ENCODE assay signal across 20 cellular contexts in genomic region chr1:35179864-35180263, GRCh38. TPM values are rescaled to one million over a fixed set of nuclear protein-coding genes. Genes with fewer than 3 reads are reported as not detected.
DNase-seq lines count a peak whose midpoint lies in the region; ATAC-seq, FAIRE-seq and TF ChIP-seq lines count a peak whose summit lies in the region.
"Had no signal": no experiment of that assay in that cellular context is flagged by ENCODE, and none has a peak within 500 bp of the region (broad histone marks: within the 10 kb centered on the region; RNA-seq: fewer than 3 reads in every experiment).

No MANE protein-coding gene starts in this region.

- no peak overlapping the region for H3K4me3 ChIP-seq in CD8-positive, alpha-beta T cell (ENCODE audit: low read depth, low read length)
- no peak overlapping the region for H3K4me3 ChIP-seq in HCT116 (replicated peaks in 1 of 2; ENCODE audit: low read depth in 1 of 2, low read length in 2 of 2)
- H3K4me3 ChIP-seq in GM12878 = no peak overlapping the region
- H3K4me3 ChIP-seq: breast epithelium, gastroesophageal sphincter, pancreas, SJSA1 had no signal

- H3K9me2 ChIP-seq in HCT116 (ENCODE audit: insufficient read depth) = no peaks in the 10 kb centered on the region

- TF ChIP-seq RAD21 in HCT116 (IDR thresholded peaks at IDR 0.05; ENCODE audit: low read depth) = no peak
- no peak for TF ChIP-seq RAD21 in GM12878 (IDR thresholded peaks at IDR 0.05; ENCODE audit: insufficient read depth, low read depth, low read length)

- intact Hi-C loops in CD8-positive, alpha-beta T cell (cut with DNase I, micrococcal nuclease) = loop anchor here in 1 of 2 experiments (10.0 kb wide), 1 partner anchor 975 kb away; the partner anchor contains the start of gene MAP7D1
- intact Hi-C loops in HCT116 (cut with micrococcal nuclease) = no loop called here
- intact Hi-C loops in GM12878 (cut with micrococcal nuclease; ENCODE audit: unreplicated experiment) = loop anchor here (10.0 kb wide), 2 partner anchors 195 to 325 kb away; partner anchors contain the start of genes SMIM12 and TMEM35B
- intact Hi-C loops in sciatic nerve (cut with DNase I) = no loop called here

- peaks cover 94% of the 10 kb centered on the region for H3K36me3 Mint-ChIP-seq in CD8-positive, alpha-beta T cell
- H3K36me3 Mint-ChIP-seq in naive thymus-derived CD8-positive, alpha-beta T cell = peaks cover 6 to 100% (median 39%) of the 10 kb centered on the region in 3 donors

- SMC1A ChIA-PET in GM12878 (lab: Charles Lee; ENCODE audit: uncharacterized antibody, unreplicated experiment) = interaction anchor here (1.3 to 1.4 kb wide), 2 partner anchors 9 to 10 kb away, joined by 3 read pairs; no protein-coding TSS in a partner anchor

- TF ChIP-seq CTCF in CD8-positive, alpha-beta T cell (IDR thresholded peaks at IDR 0.05) = no peak
- TF ChIP-seq CTCF in HCT116 (IDR thresholded peaks at IDR 0.05 in 2 of 3, conservative IDR thresholded peaks at IDR 0.05 in 1 of 3; ENCODE audit: borderline replicate concordance in 1 of 3, insufficient read depth in 1 of 3, low read depth in 2 of 3, low read length in 2 of 3) (no peak), GM12878 (IDR thresholded peaks at IDR 0.05 in 2 of 3, conservative IDR thresholded peaks at IDR 0.05 in 1 of 3; ENCODE audit: control insufficient read depth in 2 of 3, extremely low read depth in 1 of 3, insufficient read depth in 1 of 3, low read depth in 3 of 3, low read length in 3 of 3) (no peak), GM13976 (IDR thresholded peaks at IDR 0.05; ENCODE audit: borderline replicate concordance, control extremely low read depth, extremely low read depth, insufficient read depth, missing control alignments) (no peak)

- POLR2A ChIA-PET in CD8-positive, alpha-beta T cell (lab: Charles Lee) = interaction anchor here (0.6 to 2.4 kb wide), 3 partner anchors 11 to 167 kb away, joined by 3 to 12 read pairs (median 3); partner anchors contain the start of gene SFPQ
- POLR2A ChIA-PET in HCT116 (lab: Charles Lee) (no interaction called here), GM12878 (lab: Charles Lee) (interaction anchor here (0.7 kb wide), 2 partner anchors 8 to 22 kb away, joined by 3 read pairs; no protein-coding TSS in a partner anchor)
- POLR2A ChIA-PET in naive thymus-derived CD8-positive, alpha-beta T cell (lab: Charles Lee) = interaction anchor here (1.3 to 1.6 kb wide), 2 partner anchors 11 to 13 kb away, joined by 4 to 7 read pairs; partner anchors contain the start of gene SFPQ

- no peaks in the 10 kb centered on the region for H3K9me3 ChIP-seq in CD8-positive, alpha-beta T cell (ENCODE audit: low read length)
- H3K9me3 ChIP-seq in HCT116 (ENCODE audit: control insufficient read depth in 1 of 2, insufficient read depth in 1 of 2, low read depth in 1 of 2, low read length in 2 of 2) = no peaks in the 10 kb centered on the region
- no peaks in the 10 kb centered on the region for H3K9me3 ChIP-seq in GM12878 (replicated peaks; ENCODE audit: control insufficient read depth, insufficient read depth, low read length)
- H3K9me3 ChIP-seq: breast epithelium, gastroesophageal sphincter, pancreas, SJSA1 had no signal

- H3K4me3 Mint-ChIP-seq in CD8-positive, alpha-beta T cell = no peak overlapping the region
- H3K4me3 Mint-ChIP-seq in naive thymus-derived CD8-positive, alpha-beta T cell = peak overlapping the region in 6 of 10 donors; percentile 1 to 61 (median 50)
- H3K4me3 Mint-ChIP-seq: T-helper 2 cell treated with Interferon-gamma antibody and Interleukin-4, amounts not matched to agents 5 μg/mL and 100 μg/mL, for 36 hours had no signal

- peaks cover 77% of the 10 kb centered on the region for H3K36me3 ChIP-seq in CD8-positive, alpha-beta T cell (ENCODE audit: insufficient read depth, low read length)
- peaks cover 82 to 95% of the 10 kb centered on the region in 2 experiments for H3K36me3 ChIP-seq in HCT116 (ENCODE audit: control insufficient read depth in 1 of 2, insufficient read depth in 2 of 2, low read length in 2 of 2)
- peaks cover 13 to 72% of the 10 kb centered on the region in 2 experiments for H3K36me3 ChIP-seq in GM12878 (ENCODE audit: control insufficient read depth in 2 of 2, insufficient read depth in 2 of 2, low read length in 1 of 2)

- H3K79me2 ChIP-seq in HCT116 (ENCODE audit: insufficient read depth, low read length) (peaks cover 78% of the 10 kb centered on the region), GM12878 (ENCODE audit: control insufficient read depth, insufficient read depth, low read length) (peaks cover 43% of the 10 kb centered on the region)

- peak overlapping the region; percentile 43 for H3K27ac Mint-ChIP-seq in CD8-positive, alpha-beta T cell
- H3K27ac Mint-ChIP-seq in naive thymus-derived CD8-positive, alpha-beta T cell = peak overlapping the region in 8 of 10 donors; percentile 2 to 78 (median 43)
- H3K27ac Mint-ChIP-seq: T-helper 2 cell treated with Interferon-gamma antibody and Interleukin-4, amounts not matched to agents 5 μg/mL and 100 μg/mL, for 36 hours had no signal

- WGBS in GM12878 (ENCODE audit: insufficient coverage, insufficient replicate concordance, low lambda C conversion rate, missing lambda C conversion rate) = 50% methylated on average over 2 of the region's 2 CpGs

- H3K9ac ChIP-seq in HCT116 (ENCODE audit: low read length) (no peak overlapping the region), GM12878 (ENCODE audit: control insufficient read depth, insufficient read depth, low read length) (no peak overlapping the region)

- FAIRE-seq in GM12878 (lab: Jason Lieb, UNC) = no peak
- FAIRE-seq: D721Med, G401.6, pancreas had no signal

- H3K9me3 Mint-ChIP-seq in CD8-positive, alpha-beta T cell = no peaks in the 10 kb centered on the region
- H3K9me3 Mint-ChIP-seq in naive thymus-derived CD8-positive, alpha-beta T cell = no peaks in the 10 kb centered on the region
- H3K9me3 Mint-ChIP-seq: T-helper 2 cell treated with Interferon-gamma antibody and Interleukin-4, amounts not matched to agents 5 μg/mL and 100 μg/mL, for 36 hours had no signal

- H3K27me3 Mint-ChIP-seq in CD8-positive, alpha-beta T cell (ENCODE audit: low read depth) = no peaks in the 10 kb centered on the region
- H3K27me3 Mint-ChIP-seq in naive thymus-derived CD8-positive, alpha-beta T cell = no peaks in the 10 kb centered on the region

- H3K4me2 ChIP-seq in HCT116 (ENCODE audit: low read length) (no peak overlapping the region), GM12878 (ENCODE audit: control insufficient read depth, insufficient read depth) (no peak overlapping the region)

- ATAC-seq in CD8-positive, alpha-beta T cell = no peak
- ATAC-seq in HCT116 (no peak), GM12878 (no peak; the same call in 2 of the 3 replicates), sciatic nerve (no peak)
- no peak for ATAC-seq in naive thymus-derived CD8-positive, alpha-beta T cell
- ATAC-seq: gastroesophageal sphincter, left ventricle myocardium superior had no signal

- RAD21 ChIA-PET in HCT116 (lab: Charles Lee; ENCODE audit: low non-redundant PET in 1 of 2, low total read pairs in 2 of 2, uncharacterized antibody in 2 of 2, unreplicated experiment in 2 of 2) (no interaction called here), GM12878 (lab: Charles Lee; ENCODE audit: unreplicated experiment) (no interaction called here)

- no peak for DNase-seq in CD8-positive, alpha-beta T cell
- DNase-seq in HCT116 (ENCODE audit: low read depth, low spot score) = no peak
- no peak for DNase-seq in GM12878 (ENCODE audit: low read depth, low spot score)
- DNase-seq in naive thymus-derived CD8-positive, alpha-beta T cell = peak in 1 of 10 donors; percentile 3
- DNase-seq in GM13976 (ENCODE audit: low spot score) = no peak
- DNase-seq in germinal center (ENCODE audit: low spot score) = no peak
- no peak for DNase-seq in sciatic nerve (ENCODE audit: low spot score)
- no peak for DNase-seq in DMS79 (lab: John Stamatoyannopoulos, UW)
- DNase-seq: activated CD4-positive, CD25-positive, alpha-beta regulatory T cell; left ventricle myocardium superior; NCI-H1417; NCI-H2171 treated with DMSO at 0.1 percent for 48 hours; pancreas; stimulated activated CD4-positive, alpha-beta T cell treated with anti-CD3 and anti-CD28 coated beads, Interleukin-4, amount 100 ng/mL, for 1 hour had no signal

- no TSS peak for BruUV-seq in HCT116 (replicated peaks; lab: Mats Ljungman, UMichigan)
- BruUV-seq in GM12878 (replicated peaks; lab: Mats Ljungman, UMichigan) = no TSS peak

- CTCF ChIA-PET in CD8-positive, alpha-beta T cell (lab: Charles Lee) = no interaction called here
- CTCF ChIA-PET in HCT116 (lab: Charles Lee) (no interaction called here), GM12878 (lab: Yijun Ruan, JAX) (no interaction called here)

- TF ChIP-seq EP300 in GM12878 (IDR thresholded peaks at IDR 0.05; ENCODE audit: borderline replicate concordance in 1 of 2, control insufficient read depth in 1 of 2, low read depth in 2 of 2, low read length in 2 of 2) = no peak

- TF ChIP-seq POLR2A in HCT116 (IDR thresholded peaks at IDR 0.05; ENCODE audit: borderline replicate concordance, extremely low read depth, insufficient read depth, insufficient read length) = no peak
- no peak for TF ChIP-seq POLR2A in GM12878 (IDR thresholded peaks at IDR 0.05; ENCODE audit: low read depth, low read length)

- H2AFZ ChIP-seq in HCT116 (ENCODE audit: low read depth, low read length, poor library complexity, severe bottlenecking) = no peak overlapping the region
- no peak overlapping the region for H2AFZ ChIP-seq in GM12878 (ENCODE audit: control insufficient read depth, low read depth, low read length)

- in situ Hi-C loops in GM12878 (cut with MboI) = no loop called here
- in situ Hi-C loops in GM13976 (cut with MboI; ENCODE audit: low sequenced_read_pairs, unreplicated experiment) = no loop called here

- H3K4me1 Mint-ChIP-seq in CD8-positive, alpha-beta T cell (ENCODE audit: low read depth) = peaks cover 63% of the 10 kb centered on the region
- H3K4me1 Mint-ChIP-seq in naive thymus-derived CD8-positive, alpha-beta T cell = peaks cover 24 to 65% (median 61%) of the 10 kb centered on the region in 4 donors

- H3K27me3 ChIP-seq in CD8-positive, alpha-beta T cell (ENCODE audit: insufficient read depth, low read length) = no peaks in the 10 kb centered on the region
- H3K27me3 ChIP-seq in HCT116 (ENCODE audit: insufficient read depth, low read length) = no peaks in the 10 kb centered on the region
- H3K27me3 ChIP-seq in GM12878 (replicated peaks in 1 of 2; ENCODE audit: control insufficient read depth in 2 of 2, insufficient read depth in 2 of 2, low read length in 1 of 2) = no peaks in the 10 kb centered on the region
- H3K27me3 ChIP-seq: breast epithelium, gastroesophageal sphincter, pancreas, SJSA1 had no signal

- H3K27ac ChIP-seq in CD8-positive, alpha-beta T cell (ENCODE audit: low read depth, low read length) = no peak overlapping the region
- H3K27ac ChIP-seq in HCT116 (ENCODE audit: low read depth, low read length) (no peak overlapping the region), GM12878 (ENCODE audit: control insufficient read depth, insufficient read depth) (no peak overlapping the region)
- H3K27ac ChIP-seq: breast epithelium, pancreas, SJSA1 had no signal

- H4K20me1 ChIP-seq in HCT116 (ENCODE audit: insufficient read depth) (peaks cover 90% of the 10 kb centered on the region), GM12878 (ENCODE audit: control insufficient read depth, insufficient read depth) (peaks cover 15% of the 10 kb centered on the region; the same call in 1 of the 2 replicates)

- H3K4me1 ChIP-seq in CD8-positive, alpha-beta T cell (ENCODE audit: insufficient read depth, low read length) = peaks cover 59% of the 10 kb centered on the region
- H3K4me1 ChIP-seq in HCT116 (ENCODE audit: control insufficient read depth in 1 of 2, insufficient read depth in 2 of 2, low read length in 2 of 2) (no peaks in the 10 kb centered on the region), GM12878 (ENCODE audit: control insufficient read depth, insufficient read depth, low read length) (peaks cover 3% of the 10 kb centered on the region; the same call in 1 of the 2 replicates)
- H3K4me1 ChIP-seq: SJSA1 had no signal

RNA-seq across cellular contexts. Expression of gene SFPQ, which starts 13.1 kb away (rescaled TPM):
- total RNA-seq in CD8-positive, alpha-beta T cell = 100 to 1,000 TPM; 801 to 841 TPM
- total RNA-seq in HCT116 (2021; ENCODE audit: unreplicated experiment) (327 TPM), GM12878 (2014; rRNA removed) (201 and 223 TPM in 2 replicates), GM12878 (2014; rRNA removed; fragmentation: Illumina TruSeq; extraction: Trizol) (384 and 393 TPM in 2 replicates), GM12878 (2021) (305 and 325 TPM in 2 replicates), sciatic nerve (269 TPM)
- 160 and 174 TPM in 2 replicates for polyA plus RNA-seq in HCT116 (2012)
- 575 and 577 TPM in 2 replicates for total RNA-seq in GM12878 (2013; cell fraction: nucleolus; rRNA removed)
- 203 TPM for polyA plus RNA-seq in GM12878 (2011; ENCODE audit: low read depth)
- polyA plus RNA-seq in GM12878 (2011; rRNA removed) (177 and 237 TPM in 2 replicates), GM12878 (2014; fragmentation: Illumina TruSeq; extraction: Trizol) (559 and 719 TPM in 2 replicates), GM12878 (2014; fragmentation: Nextera tagmentation; extraction: Ambion mirVana) (100 to 1,000 TPM in 1 of 2 experiments, 10 to 100 TPM in 1; 78.5 to 117 TPM), GM12878 (2014; rRNA removed) (257 and 273 TPM in 2 replicates), GM12878 (2016; fragmentation: Nextera tagmentation; extraction: Ambion mirVana) (100 to 1,000 TPM; 171 to 198 TPM)
- 59.6 and 65.2 TPM in 2 replicates for polyA plus RNA-seq in GM12878 (2011; cell fraction: cytosol; rRNA removed)
- polyA plus RNA-seq in GM12878 (2011; cell fraction: nucleus; rRNA removed) = 308 and 445 TPM in 2 replicates
- polyA plus RNA-seq in GM12878 (2012) = 220 and 322 TPM in 2 replicates
- 92.8 and 133 TPM in 2 replicates for polyA minus RNA-seq in GM12878 (2011; rRNA and poly(A)+ RNA removed)
- 56.9 and 61.2 TPM in 2 replicates for polyA minus RNA-seq in GM12878 (2011; cell fraction: cytosol; rRNA and poly(A)+ RNA removed)
- 129 and 229 TPM in 2 replicates for polyA minus RNA-seq in GM12878 (2011; cell fraction: nucleus; rRNA and poly(A)+ RNA removed)
- total RNA-seq in naive thymus-derived CD8-positive, alpha-beta T cell = 100 to 1,000 TPM; 400 to 418 TPM
- polyA plus RNA-seq in naive thymus-derived CD8-positive, alpha-beta T cell = 100 to 1,000 TPM in 2 of 3 donors, 10 to 100 TPM in 1; 85.6 to 138 (median 104) TPM
